15 cellular contexts compared by ENCODE assay signal in genomic region chr18:8348051-8348450, GRCh38.
DNase-seq lines count a peak whose midpoint lies in the region; ATAC-seq and TF ChIP-seq lines count a peak whose summit lies in the region.
"Had no signal": no experiment of that assay in that cellular context is flagged by ENCODE, and none has a peak within 500 bp of the region (broad histone marks: within the 10 kb centered on the region; RNA-seq: fewer than 3 reads in every experiment).

No MANE protein-coding gene starts in this region.

- H3K4me3 ChIP-seq in neuronal stem cell (ENCODE audit: low read length in 2 of 2): no peak overlapping the region
- no peak overlapping the region for H3K4me3 ChIP-seq in dorsolateral prefrontal cortex

- no peak for TF ChIP-seq CTCF in dorsolateral prefrontal cortex (IDR thresholded peaks at IDR 0.05 in 54 of 56, conservative IDR thresholded peaks at IDR 0.05 in 2 of 56; ENCODE audit: low read depth in 1 of 56, partially characterized antibody in 56 of 56)

- no peak overlapping the region for H2BK120ac ChIP-seq in neuronal stem cell (ENCODE audit: low read depth, low read length)

- no peak overlapping the region for H3K4me2 ChIP-seq in neuronal stem cell (ENCODE audit: insufficient read depth, low read length, poor library complexity, severe bottlenecking)

- H3K14ac ChIP-seq in neuronal stem cell (ENCODE audit: low read length): no peak overlapping the region

- H2AK5ac ChIP-seq in neuronal stem cell (ENCODE audit: low read depth, low read length): no peak overlapping the region

- H3K4ac ChIP-seq in neuronal stem cell (ENCODE audit: low read length): no peak overlapping the region

- H3K27ac ChIP-seq in neuronal stem cell (replicated peaks; ENCODE audit: low read length): no peak overlapping the region
- no peak overlapping the region for H3K27ac ChIP-seq in dorsolateral prefrontal cortex

- no peaks in the 10 kb centered on the region for H3K4me1 ChIP-seq in neuronal stem cell (ENCODE audit: control insufficient read depth in 2 of 2, insufficient read depth in 1 of 2, low read depth in 1 of 2, low read length in 2 of 2)

- H4K8ac ChIP-seq in neuronal stem cell (ENCODE audit: low read depth, low read length): no peak overlapping the region

- no CpG with 5 or more reads among the region's 11 CpGs for WGBS in neuronal stem cell (ENCODE audit: extremely low coverage in 2 of 2, insufficient read length in 2 of 2, insufficient replicate concordance in 1 of 2), 2 donors

- no peaks in the 10 kb centered on the region for H3K36me3 ChIP-seq in neuronal stem cell (replicated peaks in 1 of 2; ENCODE audit: control insufficient read depth in 2 of 2, insufficient read depth in 2 of 2, low read length in 2 of 2)

- no peak overlapping the region for H2AFZ ChIP-seq in neuronal stem cell (ENCODE audit: low read length)

- H3K9ac ChIP-seq in neuronal stem cell (ENCODE audit: low read depth, low read length, poor library complexity): no peak overlapping the region

- no peaks in the 10 kb centered on the region for H3K79me1 ChIP-seq in neuronal stem cell (ENCODE audit: low read depth, low read length)

- H3K18ac ChIP-seq in neuronal stem cell (ENCODE audit: low read length): peak overlapping the region; percentile 16

- no peak overlapping the region for H2BK12ac ChIP-seq in neuronal stem cell (ENCODE audit: low read length)

- no peak overlapping the region for H2BK15ac ChIP-seq in neuronal stem cell (ENCODE audit: low read length)

- H2BK5ac ChIP-seq in neuronal stem cell (ENCODE audit: low read length): no peak overlapping the region

- H3K9me3 ChIP-seq in neuronal stem cell (replicated peaks in 1 of 2; ENCODE audit: control insufficient read depth in 2 of 2, insufficient read depth in 1 of 2, low read depth in 1 of 2, low read length in 2 of 2): no peaks in the 10 kb centered on the region

- no peaks in the 10 kb centered on the region for H3K27me3 ChIP-seq in neuronal stem cell (ENCODE audit: control insufficient read depth in 3 of 3, insufficient read depth in 3 of 3, low read depth in 1 of 3, low read length in 3 of 3)
- H3K27me3 ChIP-seq in dorsolateral prefrontal cortex: no peaks in the 10 kb centered on the region

- DNase-seq in NCI-H2227 (lab: John Stamatoyannopoulos, UW; ENCODE audit: unreplicated experiment) (peak; percentile 27), NCI-H2227 treated with DMSO at 0.1 percent for 48 hours (lab: John Stamatoyannopoulos, UW) (no peak), NCI-H146 (lab: John Stamatoyannopoulos, UW) (peak; percentile 100), NCI-H510A treated with DMSO at 0.1 percent for 48 hours (lab: John Stamatoyannopoulos, UW) (peak; percentile 72), neuronal stem cell (ENCODE audit: low spot score) (no peak), cerebellar cortex (ENCODE audit: low spot score) (no peak), dorsolateral prefrontal cortex (no peak)
- DNase-seq: HFFc6, KG1, NCI-H1694, NCI-H524 treated with DMSO at 0.1 percent for 48 hours had no signal

- no peak overlapping the region for H3K23ac ChIP-seq in neuronal stem cell (ENCODE audit: low read depth, low read length, poor library complexity)

- H4K91ac ChIP-seq in neuronal stem cell (ENCODE audit: low read depth, low read length, poor library complexity): no peak overlapping the region

- intact Hi-C loops in dorsolateral prefrontal cortex (cut with DNase I): no loop called here

- no peak for ATAC-seq in activated CD4-positive, CD25-positive, alpha-beta regulatory T cell treated with anti-CD3 and anti-CD28 coated beads, Interleukin-2, amount 50 U/mL, for 24 hours
- ATAC-seq: Panc1, Right ventricle myocardium inferior, SK-N-SH treated with all-trans-retinoic acid at 6 μM for 48 hours had no signal

Comparison
In these comparisons a context has a peak if more than half of its experiments do, and no peak if none do; other contexts are left out.
1. DNase-seq: peak in NCI-H2227 (single experiment), NCI-H146 (single experiment) and NCI-H510A treated with DMSO at 0.1 percent for 48 hours (single experiment); none in NCI-H2227 treated with DMSO at 0.1 percent for 48 hours (single experiment), neuronal stem cell (single experiment), cerebellar cortex (single experiment) and dorsolateral prefrontal cortex (0 of 10).